8 cellular contexts compared by ENCODE assay signal in the genomic region with DNA sequence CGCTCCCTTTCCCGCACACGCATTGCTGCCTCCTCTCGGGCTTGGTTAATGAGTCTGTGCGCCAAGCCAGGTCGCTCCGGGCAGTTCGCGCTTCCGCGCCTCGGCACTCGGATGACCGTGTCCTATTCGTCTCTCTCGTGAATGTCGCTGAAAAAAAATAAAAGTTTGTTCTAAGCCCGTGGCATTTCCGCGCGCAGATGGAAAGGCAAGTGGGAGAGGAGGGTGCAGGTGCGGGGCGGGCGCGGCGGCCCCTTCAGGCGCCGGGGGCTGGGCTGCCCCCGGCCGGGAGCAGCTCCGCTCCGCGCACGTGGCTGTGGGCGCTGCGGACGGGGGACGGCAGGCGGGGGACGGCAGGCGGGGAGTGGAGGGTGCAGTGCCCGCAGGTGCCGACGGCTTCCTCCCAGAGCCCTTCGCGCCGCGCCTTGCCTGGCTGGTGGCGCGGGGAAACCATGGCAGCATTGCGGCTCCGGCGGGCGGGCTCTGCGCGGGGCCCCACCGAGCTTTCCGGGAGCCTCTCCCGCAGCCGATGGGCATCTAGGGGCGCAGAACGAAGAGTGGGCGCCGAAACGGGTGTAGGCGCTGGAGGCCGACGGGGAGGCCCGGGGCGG.
DNase-seq lines count a peak whose midpoint lies in the region; ATAC-seq lines count a peak whose summit lies in the region.

No MANE protein-coding gene starts in this region.

- peak overlapping the region; percentile 64 to 89 (median 80) for H3K4me3 Mint-ChIP-seq in naive B cell

- H3K4me3 ChIP-seq in duodenal mucosa (ENCODE audit: low read depth in 1 of 2, low read length in 2 of 2), result peak overlapping the region; percentile 27 to 57

- no peaks in the 10 kb centered on the region for H3K36me3 Mint-ChIP-seq in naive B cell

- H3K27ac ChIP-seq in duodenal mucosa (ENCODE audit: low read depth, low read length), result no peak overlapping the region

- H3K4me1 Mint-ChIP-seq in naive B cell, result peaks cover 4 to 15% (median 7%) of the 10 kb centered on the region in 3 donors

- no peaks in the 10 kb centered on the region for H3K36me3 ChIP-seq in duodenal mucosa (ENCODE audit: control insufficient read depth in 1 of 2, insufficient read depth in 2 of 2, low read length in 2 of 2)

- no peak for ATAC-seq in naive B cell (ENCODE audit: low read depth in 2 of 2)

- H3K27me3 ChIP-seq in duodenal mucosa (ENCODE audit: control insufficient read depth in 1 of 2, insufficient read depth in 2 of 2, low read length in 2 of 2), result peaks cover 57 to 75% of the 10 kb centered on the region in 2 donors

- no peaks in the 10 kb centered on the region for H3K9me3 ChIP-seq in duodenal mucosa (ENCODE audit: control insufficient read depth in 1 of 2, low read length in 2 of 2)

- H3K9ac ChIP-seq in duodenal mucosa (ENCODE audit: low read depth in 1 of 2, low read length in 2 of 2), result no peak overlapping the region

- no peak overlapping the region for H3K27ac Mint-ChIP-seq in naive B cell

- peaks cover 4 to 5% of the 10 kb centered on the region in 2 donors for H3K4me1 ChIP-seq in duodenal mucosa (ENCODE audit: control insufficient read depth in 1 of 2, insufficient read depth in 2 of 2, low read length in 2 of 2)

- DNase-seq in NCI-H82 (lab: John Stamatoyannopoulos, UW) (peak; percentile 44), NCI-H82 treated with DMSO at 0.1 percent for 48 hours (lab: John Stamatoyannopoulos, UW; ENCODE audit: unreplicated experiment) (no peak), NCI-H69 (lab: John Stamatoyannopoulos, UW) (peak; percentile 57), naive B cell (no peak), T1000 (lab: John Stamatoyannopoulos, UW) (no peak), AG08395 (ENCODE audit: low spot score) (no peak), cortex of kidney (lab: John Stamatoyannopoulos, UW) (no peak)

- no peaks in the 10 kb centered on the region for H3K9me3 Mint-ChIP-seq in naive B cell

- peaks cover 58 to 60% (median 60%) of the 10 kb centered on the region in 3 donors for H3K27me3 Mint-ChIP-seq in naive B cell

Comparison
In these comparisons a context has a peak if more than half of its experiments do, and no peak if none do; other contexts are left out.
1. DNase-seq: peak in NCI-H82 (single experiment) and NCI-H69 (single experiment); none in NCI-H82 treated with DMSO at 0.1 percent for 48 hours (single experiment), naive B cell (single experiment), T1000 (single experiment), AG08395 (single experiment) and cortex of kidney (single experiment).